1 cellular context compared by ENCODE assay signal in the genomic region with DNA sequence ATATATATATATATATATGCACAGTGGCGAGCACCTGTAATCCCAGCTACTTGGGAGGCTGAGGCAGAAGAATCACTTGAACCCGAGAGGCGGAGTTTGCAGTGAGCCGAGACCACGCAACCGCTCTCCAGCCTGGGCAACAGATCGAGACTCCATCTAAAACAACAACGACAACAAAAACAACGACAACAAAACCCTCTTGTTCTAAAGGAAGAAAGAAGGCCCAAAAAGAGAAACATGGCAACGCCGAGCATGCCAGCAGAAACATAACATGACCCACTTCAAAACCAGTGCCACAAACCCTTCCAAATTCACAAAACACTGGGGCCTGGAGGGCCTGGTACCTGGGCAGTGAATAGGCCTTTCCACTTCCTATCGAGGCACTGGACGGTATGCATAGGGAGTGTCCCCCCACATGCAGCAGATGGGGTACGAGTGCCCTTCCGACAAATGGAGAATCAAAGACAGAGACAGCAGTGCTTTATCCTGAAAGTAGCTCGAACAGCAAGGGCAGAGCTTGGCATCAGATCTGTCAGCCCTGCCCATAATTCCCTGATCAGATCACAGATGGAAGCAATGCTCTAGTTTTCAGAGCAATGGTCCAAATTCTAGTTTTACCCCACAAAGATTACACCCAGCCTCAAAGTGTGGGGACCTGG.
TF ChIP-seq lines count a peak whose summit lies in the region.

No MANE protein-coding gene starts in this region.

TF ChIP-seq in HepG2, 621 proteins besides CTCF, POLR2A, EP300 and RAD21:
- TF ChIP-seq JARID2 (CRISPR knock-in tag; IDR thresholded peaks at IDR 0.05; ENCODE audit: insufficient replicate concordance), result no peak
- TF ChIP-seq, protein P1, sequence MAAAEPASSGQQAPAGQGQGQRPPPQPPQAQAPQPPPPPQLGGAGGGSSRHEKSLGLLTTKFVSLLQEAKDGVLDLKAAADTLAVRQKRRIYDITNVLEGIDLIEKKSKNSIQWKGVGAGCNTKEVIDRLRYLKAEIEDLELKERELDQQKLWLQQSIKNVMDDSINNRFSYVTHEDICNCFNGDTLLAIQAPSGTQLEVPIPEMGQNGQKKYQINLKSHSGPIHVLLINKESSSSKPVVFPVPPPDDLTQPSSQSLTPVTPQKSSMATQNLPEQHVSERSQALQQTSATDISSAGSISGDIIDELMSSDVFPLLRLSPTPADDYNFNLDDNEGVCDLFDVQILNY (CRISPR knock-in tag; conservative IDR thresholded peaks at IDR 0.05), result no peak
- TF ChIP-seq SOX13 (IDR thresholded peaks at IDR 0.05), result no peak
- no peak for TF ChIP-seq SOX13 (CRISPR knock-in tag; conservative IDR thresholded peaks at IDR 0.05 in 1 of 2, IDR thresholded peaks at IDR 0.05 in 1 of 2)
- TF ChIP-seq, protein P2, sequence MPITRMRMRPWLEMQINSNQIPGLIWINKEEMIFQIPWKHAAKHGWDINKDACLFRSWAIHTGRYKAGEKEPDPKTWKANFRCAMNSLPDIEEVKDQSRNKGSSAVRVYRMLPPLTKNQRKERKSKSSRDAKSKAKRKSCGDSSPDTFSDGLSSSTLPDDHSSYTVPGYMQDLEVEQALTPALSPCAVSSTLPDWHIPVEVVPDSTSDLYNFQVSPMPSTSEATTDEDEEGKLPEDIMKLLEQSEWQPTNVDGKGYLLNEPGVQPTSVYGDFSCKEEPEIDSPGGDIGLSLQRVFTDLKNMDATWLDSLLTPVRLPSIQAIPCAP (CRISPR knock-in tag; IDR thresholded peaks at IDR 0.05; ENCODE audit: low read depth), result no peak
- TF ChIP-seq, protein P3, sequence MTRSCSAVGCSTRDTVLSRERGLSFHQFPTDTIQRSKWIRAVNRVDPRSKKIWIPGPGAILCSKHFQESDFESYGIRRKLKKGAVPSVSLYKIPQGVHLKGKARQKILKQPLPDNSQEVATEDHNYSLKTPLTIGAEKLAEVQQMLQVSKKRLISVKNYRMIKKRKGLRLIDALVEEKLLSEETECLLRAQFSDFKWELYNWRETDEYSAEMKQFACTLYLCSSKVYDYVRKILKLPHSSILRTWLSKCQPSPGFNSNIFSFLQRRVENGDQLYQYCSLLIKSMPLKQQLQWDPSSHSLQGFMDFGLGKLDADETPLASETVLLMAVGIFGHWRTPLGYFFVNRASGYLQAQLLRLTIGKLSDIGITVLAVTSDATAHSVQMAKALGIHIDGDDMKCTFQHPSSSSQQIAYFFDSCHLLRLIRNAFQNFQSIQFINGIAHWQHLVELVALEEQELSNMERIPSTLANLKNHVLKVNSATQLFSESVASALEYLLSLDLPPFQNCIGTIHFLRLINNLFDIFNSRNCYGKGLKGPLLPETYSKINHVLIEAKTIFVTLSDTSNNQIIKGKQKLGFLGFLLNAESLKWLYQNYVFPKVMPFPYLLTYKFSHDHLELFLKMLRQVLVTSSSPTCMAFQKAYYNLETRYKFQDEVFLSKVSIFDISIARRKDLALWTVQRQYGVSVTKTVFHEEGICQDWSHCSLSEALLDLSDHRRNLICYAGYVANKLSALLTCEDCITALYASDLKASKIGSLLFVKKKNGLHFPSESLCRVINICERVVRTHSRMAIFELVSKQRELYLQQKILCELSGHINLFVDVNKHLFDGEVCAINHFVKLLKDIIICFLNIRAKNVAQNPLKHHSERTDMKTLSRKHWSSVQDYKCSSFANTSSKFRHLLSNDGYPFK (CRISPR knock-in tag; IDR thresholded peaks at IDR 0.05; ENCODE audit: borderline replicate concordance), result no peak
- TF ChIP-seq HOXA5 (CRISPR knock-in tag; IDR thresholded peaks at IDR 0.05), result no peak
- TF ChIP-seq NFE2L1 (CRISPR knock-in tag; IDR thresholded peaks at IDR 0.05; ENCODE audit: borderline replicate concordance), result no peak
- TF ChIP-seq, protein P4, sequence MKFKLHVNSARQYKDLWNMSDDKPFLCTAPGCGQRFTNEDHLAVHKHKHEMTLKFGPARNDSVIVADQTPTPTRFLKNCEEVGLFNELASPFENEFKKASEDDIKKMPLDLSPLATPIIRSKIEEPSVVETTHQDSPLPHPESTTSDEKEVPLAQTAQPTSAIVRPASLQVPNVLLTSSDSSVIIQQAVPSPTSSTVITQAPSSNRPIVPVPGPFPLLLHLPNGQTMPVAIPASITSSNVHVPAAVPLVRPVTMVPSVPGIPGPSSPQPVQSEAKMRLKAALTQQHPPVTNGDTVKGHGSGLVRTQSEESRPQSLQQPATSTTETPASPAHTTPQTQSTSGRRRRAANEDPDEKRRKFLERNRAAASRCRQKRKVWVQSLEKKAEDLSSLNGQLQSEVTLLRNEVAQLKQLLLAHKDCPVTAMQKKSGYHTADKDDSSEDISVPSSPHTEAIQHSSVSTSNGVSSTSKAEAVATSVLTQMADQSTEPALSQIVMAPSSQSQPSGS (CRISPR knock-in tag; IDR thresholded peaks at IDR 0.05), result no peak
- TF ChIP-seq, protein P5, sequence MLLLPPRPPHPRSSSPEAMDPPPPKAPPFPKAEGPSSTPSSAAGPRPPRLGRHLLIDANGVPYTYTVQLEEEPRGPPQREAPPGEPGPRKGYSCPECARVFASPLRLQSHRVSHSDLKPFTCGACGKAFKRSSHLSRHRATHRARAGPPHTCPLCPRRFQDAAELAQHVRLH (CRISPR knock-in tag; IDR thresholded peaks at IDR 0.05; ENCODE audit: borderline replicate concordance, low read depth), result no peak
- no peak for TF ChIP-seq ZFP1 (CRISPR knock-in tag; IDR thresholded peaks at IDR 0.05)
- no peak for TF ChIP-seq MED13 (CRISPR knock-in tag; IDR thresholded peaks at IDR 0.05)
- no peak for TF ChIP-seq ZFAT (CRISPR knock-in tag; conservative IDR thresholded peaks at IDR 0.05)
- TF ChIP-seq TSC22D2 (CRISPR knock-in tag; IDR thresholded peaks at IDR 0.05; ENCODE audit: borderline replicate concordance), result no peak
- TF ChIP-seq, protein P6, sequence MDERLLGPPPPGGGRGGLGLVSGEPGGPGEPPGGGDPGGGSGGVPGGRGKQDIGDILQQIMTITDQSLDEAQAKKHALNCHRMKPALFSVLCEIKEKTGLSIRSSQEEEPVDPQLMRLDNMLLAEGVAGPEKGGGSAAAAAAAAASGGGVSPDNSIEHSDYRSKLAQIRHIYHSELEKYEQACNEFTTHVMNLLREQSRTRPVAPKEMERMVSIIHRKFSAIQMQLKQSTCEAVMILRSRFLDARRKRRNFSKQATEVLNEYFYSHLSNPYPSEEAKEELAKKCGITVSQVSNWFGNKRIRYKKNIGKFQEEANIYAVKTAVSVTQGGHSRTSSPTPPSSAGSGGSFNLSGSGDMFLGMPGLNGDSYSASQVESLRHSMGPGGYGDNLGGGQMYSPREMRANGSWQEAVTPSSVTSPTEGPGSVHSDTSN (CRISPR knock-in tag; IDR thresholded peaks at IDR 0.05), result no peak
- no peak for TF ChIP-seq ZNF337 (CRISPR knock-in tag; IDR thresholded peaks at IDR 0.05; ENCODE audit: borderline replicate concordance, low read depth)
- TF ChIP-seq DNMT1 (CRISPR knock-in tag; IDR thresholded peaks at IDR 0.05), result no peak
- TF ChIP-seq CBFB (CRISPR knock-in tag; IDR thresholded peaks at IDR 0.05), result no peak
